In genomic region chr19:20367811-20368294, GRCh38 we compare ENCODE assay signal across 12 cellular contexts.
DNase-seq lines count a peak whose midpoint lies in the region; ATAC-seq and TF ChIP-seq lines count a peak whose summit lies in the region.
"Had no signal": no experiment of that assay in that cellular context is flagged by ENCODE, and none has a peak within 500 bp of the region (broad histone marks: within the 10 kb centered on the region; RNA-seq: fewer than 3 reads in every experiment).

No MANE protein-coding gene starts in this region.

- intact Hi-C loops in uterus (cut with DNase I; ENCODE audit: low total_unique reads) = no loop called here

- peak overlapping the region; percentile 31 for H3K4me3 Mint-ChIP-seq in neural progenitor cell
- H3K4me3 Mint-ChIP-seq in activated T-cell treated with anti-CD3 and anti-CD28 coated beads, Interleukin-2, amount 50 U/mL, for 72 hours = no peak overlapping the region
- H3K4me3 Mint-ChIP-seq: effector memory CD8-positive, alpha-beta T cell had no signal

- DNase-seq in DND-41 (no peak), NCI-H1436 treated with DMSO at 0.1 percent for 48 hours (lab: John Stamatoyannopoulos, UW) (peak; percentile 35), ecto neural progenitor cell (ENCODE audit: low spot score) (peak; percentile 60), neural progenitor cell (ENCODE audit: low spot score) (peak; percentile 71), uterus (no peak), NCI-H2107 treated with DMSO at 0.1 percent for 48 hours (lab: John Stamatoyannopoulos, UW; ENCODE audit: unreplicated experiment) (no peak)
- no peak for DNase-seq in activated T-cell treated with anti-CD3 and anti-CD28 coated beads, Interleukin-2, amount 50 U/mL, for 72 hours
- DNase-seq: activated CD8-positive, alpha-beta memory T cell treated with anti-CD3 and anti-CD28 coated beads, Interleukin-2, amount 50 U/mL, for 4 hours; effector memory CD8-positive, alpha-beta T cell; PC-3; upper lobe of left lung had no signal

- H3K27me3 ChIP-seq in DND-41 (ENCODE audit: insufficient read depth, low read length, poor library complexity) = no peaks in the 10 kb centered on the region
- H3K27me3 ChIP-seq in neural progenitor cell = no peaks in the 10 kb centered on the region
- no peaks in the 10 kb centered on the region for H3K27me3 ChIP-seq in uterus
- H3K27me3 ChIP-seq: upper lobe of left lung had no signal

- no peak overlapping the region for H3K4me3 ChIP-seq in DND-41 (ENCODE audit: low read depth in 1 of 2, low read length in 2 of 2)
- peak overlapping the region; percentile 27 for H3K4me3 ChIP-seq in neural progenitor cell
- H3K4me3 ChIP-seq in uterus = no peak overlapping the region
- H3K4me3 ChIP-seq: upper lobe of left lung had no signal

- peaks cover 4% of the 10 kb centered on the region for H3K9me3 ChIP-seq in DND-41 (ENCODE audit: insufficient read depth, low read length, severe bottlenecking)
- H3K9me3 ChIP-seq in neural progenitor cell (ENCODE audit: low read depth) = no peaks in the 10 kb centered on the region
- H3K9me3 ChIP-seq in uterus = no peaks in the 10 kb centered on the region
- H3K9me3 ChIP-seq: upper lobe of left lung had no signal

- peak overlapping the region; percentile 92 for H3K27ac Mint-ChIP-seq in neural progenitor cell
- no peak overlapping the region for H3K27ac Mint-ChIP-seq in activated T-cell treated with anti-CD3 and anti-CD28 coated beads, Interleukin-2, amount 50 U/mL, for 72 hours

- peaks cover 17% of the 10 kb centered on the region for H3K4me1 Mint-ChIP-seq in neural progenitor cell
- peaks cover 5% of the 10 kb centered on the region for H3K4me1 Mint-ChIP-seq in activated T-cell treated with anti-CD3 and anti-CD28 coated beads, Interleukin-2, amount 50 U/mL, for 72 hours (ENCODE audit: low read depth)

- H3K27ac ChIP-seq in DND-41 (ENCODE audit: low read length) (no peak overlapping the region), neural progenitor cell (no peak overlapping the region), uterus (no peak overlapping the region)
- H3K27ac ChIP-seq: upper lobe of left lung had no signal

- H3K4me1 ChIP-seq in DND-41 (ENCODE audit: insufficient read depth, low read length) (no peaks in the 10 kb centered on the region), neural progenitor cell (peaks cover 18% of the 10 kb centered on the region), uterus (no peaks in the 10 kb centered on the region)
- H3K4me1 ChIP-seq: upper lobe of left lung had no signal

- TF ChIP-seq POLR2A in uterus (IDR thresholded peaks at IDR 0.05) = no peak

- no peaks in the 10 kb centered on the region for H3F3A ChIP-seq in neural progenitor cell (ENCODE audit: low read depth)

- H3K79me2 ChIP-seq in DND-41 (ENCODE audit: insufficient read depth, low read length) (no peaks in the 10 kb centered on the region), neural progenitor cell (ENCODE audit: low read depth) (no peaks in the 10 kb centered on the region)

- H3K4me2 ChIP-seq in DND-41 (ENCODE audit: insufficient read depth, low read length) = no peak overlapping the region
- H3K4me2 ChIP-seq in neural progenitor cell = peak overlapping the region; percentile 69

- H4K20me1 ChIP-seq in DND-41 (ENCODE audit: insufficient read depth, low read length) (no peaks in the 10 kb centered on the region), neural progenitor cell (ENCODE audit: low read depth) (no peaks in the 10 kb centered on the region)

- H3K36me3 ChIP-seq in DND-41 (ENCODE audit: insufficient read depth, low read length) (no peaks in the 10 kb centered on the region), neural progenitor cell (no peaks in the 10 kb centered on the region), uterus (no peaks in the 10 kb centered on the region)
- H3K36me3 ChIP-seq: upper lobe of left lung had no signal

- H3K36me3 Mint-ChIP-seq in neural progenitor cell = peaks cover 5% of the 10 kb centered on the region
- peaks cover 0 to 4% of the 10 kb centered on the region in 2 donors for H3K36me3 Mint-ChIP-seq in activated T-cell treated with anti-CD3 and anti-CD28 coated beads, Interleukin-2, amount 50 U/mL, for 72 hours (ENCODE audit: insufficient read depth in 2 of 2)

- ATAC-seq in DND-41 (ENCODE audit: insufficient read depth, low read depth) (no peak; the same call in 2 of the 3 replicates), GM18868 (IDR thresholded peaks at IDR 0.05; ENCODE audit: unreplicated experiment) (no peak)
- no peak for ATAC-seq in activated T-cell treated with anti-CD3 and anti-CD28 coated beads, Interleukin-2, amount 50 U/mL, for 72 hours (replicated peaks in 1 of 2)
- ATAC-seq: effector memory CD8-positive, alpha-beta T cell; PC-3 had no signal

- peak; percentile 12 for TF ChIP-seq CTCF in DND-41 (IDR thresholded peaks at IDR 0.05; ENCODE audit: borderline replicate concordance, extremely low read depth, low read length, poor library complexity, severe bottlenecking)
- peak; percentile 40 for TF ChIP-seq CTCF in neural progenitor cell (IDR thresholded peaks at IDR 0.05)
- no peak for TF ChIP-seq CTCF in uterus (IDR thresholded peaks at IDR 0.05)

- H2AFZ ChIP-seq in DND-41 (ENCODE audit: low read depth, low read length) (no peak overlapping the region), neural progenitor cell (replicated peaks) (no peak overlapping the region)

- peaks cover 60% of the 10 kb centered on the region for H3K9me3 Mint-ChIP-seq in neural progenitor cell
- peaks cover 2 to 5% of the 10 kb centered on the region in 2 donors for H3K9me3 Mint-ChIP-seq in activated T-cell treated with anti-CD3 and anti-CD28 coated beads, Interleukin-2, amount 50 U/mL, for 72 hours

- no peak overlapping the region for H3K9ac ChIP-seq in DND-41 (ENCODE audit: low read depth, low read length)
- H3K9ac ChIP-seq in neural progenitor cell = no peak overlapping the region

- peaks cover 3% of the 10 kb centered on the region for H3K27me3 Mint-ChIP-seq in neural progenitor cell (ENCODE audit: insufficient read depth, low read depth)
- peaks cover 6% of the 10 kb centered on the region for H3K27me3 Mint-ChIP-seq in activated T-cell treated with anti-CD3 and anti-CD28 coated beads, Interleukin-2, amount 50 U/mL, for 72 hours (ENCODE audit: low read depth)

Comparison
In these comparisons a context has a peak if more than half of its experiments do, and no peak if none do; other contexts are left out.
1. DNase-seq: peak in NCI-H1436 treated with DMSO at 0.1 percent for 48 hours (single experiment), ecto neural progenitor cell (single experiment) and neural progenitor cell (single experiment); none in DND-41 (single experiment), uterus (0 of 2), NCI-H2107 treated with DMSO at 0.1 percent for 48 hours (single experiment) and activated T-cell treated with anti-CD3 and anti-CD28 coated beads, Interleukin-2, amount 50 U/mL, for 72 hours (0 of 2).
2. CTCF ChIP-seq: peak in DND-41 (single experiment) and neural progenitor cell (single experiment); none in uterus (0 of 4).